Comparison of ENCODE assay signal across 11 cellular contexts in the genomic region with DNA sequence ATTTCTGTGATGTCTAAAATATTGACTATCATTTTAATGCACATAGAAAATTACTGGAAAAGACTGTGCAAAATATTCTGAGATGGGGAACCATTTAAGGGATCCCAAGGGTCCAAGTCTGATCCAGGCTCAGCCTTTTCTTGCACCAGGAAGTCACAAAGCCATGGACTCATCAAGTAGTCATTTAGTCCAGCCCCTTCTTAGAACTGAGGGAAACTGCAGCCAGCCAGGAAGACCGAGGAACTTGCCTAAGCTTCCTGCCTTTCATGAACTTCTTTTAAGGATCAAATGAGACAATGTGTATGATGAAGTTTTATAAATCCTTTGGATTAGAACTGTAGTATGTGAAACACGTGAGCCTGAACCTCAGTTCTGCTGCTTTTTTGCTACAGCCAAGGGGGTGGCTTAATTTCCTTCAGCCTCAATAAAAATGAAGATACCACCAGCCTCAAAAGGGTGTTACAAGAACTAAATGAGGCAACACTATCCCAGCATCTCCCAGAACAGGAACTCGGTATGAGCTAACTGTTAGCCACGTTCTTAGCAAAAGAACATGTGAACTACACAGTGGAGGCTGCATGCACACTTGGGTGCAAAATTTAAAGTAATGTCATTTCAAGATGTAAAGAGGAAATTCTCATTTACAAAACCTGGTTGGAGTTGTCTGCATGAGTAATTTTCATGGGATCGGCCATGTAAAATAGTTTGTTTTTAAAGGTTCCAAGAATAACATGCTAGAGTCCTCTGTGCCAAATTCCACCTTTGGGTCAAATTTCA.
DNase-seq lines count a peak whose midpoint lies in the region; ATAC-seq and TF ChIP-seq lines count a peak whose summit lies in the region.
"Had no signal": no experiment of that assay in that cellular context is flagged by ENCODE, and none has a peak within 500 bp of the region (broad histone marks: within the 10 kb centered on the region; RNA-seq: fewer than 3 reads in every experiment).

No MANE protein-coding gene starts in this region.

- no peak overlapping the region for H3K4me3 Mint-ChIP-seq in activated naive CD4-positive, alpha-beta T cell treated with anti-CD3 and anti-CD28 coated beads for 36 hours
- H3K4me3 Mint-ChIP-seq: T-cell had no signal

- H3K36me3 ChIP-seq in ascending aorta: no peaks in the 10 kb centered on the region
- no peaks in the 10 kb centered on the region for H3K36me3 ChIP-seq in stomach

- H3K36me3 Mint-ChIP-seq in activated naive CD4-positive, alpha-beta T cell treated with anti-CD3 and anti-CD28 coated beads for 36 hours (ENCODE audit: low read depth): no peaks in the 10 kb centered on the region
- H3K36me3 Mint-ChIP-seq: T-cell had no signal

- peaks cover 0 to 13% of the 10 kb centered on the region in 2 donors for H3K4me1 ChIP-seq in ascending aorta
- H3K4me1 ChIP-seq in right cardiac atrium (ENCODE audit: control insufficient read depth, insufficient read depth, low read length): peaks cover 24% of the 10 kb centered on the region
- peaks cover 20 to 55% (median 35%) of the 10 kb centered on the region in 4 donors for H3K4me1 ChIP-seq in stomach

- H3K4me1 Mint-ChIP-seq in activated naive CD4-positive, alpha-beta T cell treated with anti-CD3 and anti-CD28 coated beads for 36 hours (ENCODE audit: low read depth): peaks cover 11% of the 10 kb centered on the region

- no peaks in the 10 kb centered on the region for H3K9me3 Mint-ChIP-seq in activated naive CD4-positive, alpha-beta T cell treated with anti-CD3 and anti-CD28 coated beads for 36 hours
- H3K9me3 Mint-ChIP-seq: T-cell had no signal

- TF ChIP-seq POLR2A in stomach (IDR thresholded peaks at IDR 0.05): no peak

- H3K27ac Mint-ChIP-seq in activated naive CD4-positive, alpha-beta T cell treated with anti-CD3 and anti-CD28 coated beads for 36 hours: no peak overlapping the region
- H3K27ac Mint-ChIP-seq: T-cell had no signal

- H3K9me3 ChIP-seq in ascending aorta (no peaks in the 10 kb centered on the region), right cardiac atrium (ENCODE audit: control insufficient read depth, low read length) (no peaks in the 10 kb centered on the region), stomach (no peaks in the 10 kb centered on the region)

- H3K27ac ChIP-seq in ascending aorta (peak overlapping the region; percentile 45 to 47), right cardiac atrium (ENCODE audit: low read length) (peak overlapping the region; percentile 95), stomach (peak overlapping the region in 4 of 5 donors; percentile 60 to 87 (median 74))

- peak; percentile 15 for DNase-seq in HS-5 (ENCODE audit: low read depth)
- DNase-seq in ascending aorta (ENCODE audit: low spot score in 2 of 2): no peak
- DNase-seq in right cardiac atrium: no peak
- no peak for DNase-seq in stomach
- no peak for DNase-seq in iPS-NIHi11 (ENCODE audit: low spot score)
- DNase-seq in activated naive CD4-positive, alpha-beta T cell treated with anti-CD3 and anti-CD28 coated beads for 36 hours: no peak
- DNase-seq: activated CD8-positive, alpha-beta memory T cell treated with anti-CD3 and anti-CD28 coated beads, Interleukin-2, amount 50 U/mL, for 48 hours; NCI-H2081 treated with DMSO at 0.1 percent for 48 hours; T-cell had no signal

- TF ChIP-seq CTCF in ascending aorta (IDR thresholded peaks at IDR 0.05) (no peak), stomach (IDR thresholded peaks at IDR 0.05) (no peak)

- H3K4me3 ChIP-seq in ascending aorta: no peak overlapping the region
- H3K4me3 ChIP-seq in right cardiac atrium (ENCODE audit: low read length): no peak overlapping the region
- H3K4me3 ChIP-seq in stomach: no peak overlapping the region

- intact Hi-C loops in ascending aorta (cut with DNase I): no loop called here
- intact Hi-C loops in right cardiac atrium (cut with DNase I): no loop called here
- intact Hi-C loops in stomach (cut with DNase I; ENCODE audit: low total_unique reads): no loop called here
- intact Hi-C loops in activated naive CD4-positive, alpha-beta T cell treated with anti-CD3 and anti-CD28 coated beads for 36 hours (cut with micrococcal nuclease): no loop called here

- 18% methylated on average over 5 of the region's 5 CpGs for WGBS in right cardiac atrium
- WGBS in stomach, 5 donors: 53 to 77% (median 74%) methylated on average over 5 of the region's 5 CpGs

- H3K27me3 ChIP-seq in ascending aorta (no peaks in the 10 kb centered on the region), right cardiac atrium (ENCODE audit: control insufficient read depth, insufficient read depth) (no peaks in the 10 kb centered on the region), stomach (no peaks in the 10 kb centered on the region)

- ATAC-seq in right cardiac atrium (peak in 1 of 2 donors; percentile 65), HG03039 (IDR thresholded peaks at IDR 0.05; ENCODE audit: unreplicated experiment) (no peak), HG02885 (IDR thresholded peaks at IDR 0.05; ENCODE audit: poor library complexity, unreplicated experiment) (no peak)
- ATAC-seq: T-cell had no signal

- no peaks in the 10 kb centered on the region for H3K27me3 Mint-ChIP-seq in activated naive CD4-positive, alpha-beta T cell treated with anti-CD3 and anti-CD28 coated beads for 36 hours (ENCODE audit: low read depth)
- H3K27me3 Mint-ChIP-seq: T-cell had no signal

- no peak for TF ChIP-seq EP300 in stomach (IDR thresholded peaks at IDR 0.05)

- CTCF ChIA-PET in activated naive CD4-positive, alpha-beta T cell treated with anti-CD3 and anti-CD28 coated beads for 36 hours (lab: Charles Lee): no interaction called here
